In genomic region chr21:32900814-32901213, GRCh38 we compare ENCODE assay signal across 32 cellular contexts.
"Had no signal": no experiment of that assay in that cellular context is flagged by ENCODE, and none has a peak within 500 bp of the region (broad histone marks: within the 10 kb centered on the region; RNA-seq: fewer than 3 reads in every experiment).

No MANE protein-coding gene starts in this region.

- ATAC-seq: naive thymus-derived CD4-positive, alpha-beta T cell; psoas muscle; right cardiac atrium; right lobe of liver; stimulated activated memory B cell treated with anti-CD40 and anti-IgM and Interleukin-4, amounts not matched to agents 10 μg/mL and 1 μg/mL and 100 μg/mL, for 72 hours; stimulated activated naive CD8-positive, alpha-beta T cell treated with anti-CD3 and anti-CD28 coated beads, Interleukin-15, amount 100 ng/mL, for 72 hours; stimulated activated naive CD8-positive, alpha-beta T cell treated with anti-CD3 and anti-CD28 coated beads, Interleukin-15, Interleukin-2, amounts not matched to agents 100 U/mL and 50 U/mL, for 24 hours; upper lobe of right lung had no signal

- H3K36me3 Mint-ChIP-seq: neural progenitor cell; stimulated activated memory B cell treated with anti-CD40 and anti-IgM and Interleukin-4, amounts not matched to agents 10 μg/mL and 1 μg/mL and 100 μg/mL, for 72 hours; type B pancreatic cell had no signal

- H3K27me3 Mint-ChIP-seq: stimulated activated naive CD8-positive, alpha-beta T cell treated with anti-CD3 and anti-CD28 coated beads, Interleukin-15, amount 100 ng/mL, for 72 hours had no signal

- H3K4me3 Mint-ChIP-seq: naive thymus-derived CD4-positive, alpha-beta T cell; nephron; neural progenitor cell; stimulated activated memory B cell treated with anti-CD40 and anti-IgM and Interleukin-4, amounts not matched to agents 10 μg/mL and 1 μg/mL and 100 μg/mL, for 72 hours; stimulated activated naive CD8-positive, alpha-beta T cell treated with anti-CD3 and anti-CD28 coated beads, Interleukin-15, amount 100 ng/mL, for 72 hours; type B pancreatic cell had no signal

- H3K27ac ChIP-seq: neural progenitor cell, ovary, parathyroid adenoma, psoas muscle, right lobe of liver, sigmoid colon, skin epidermis, spleen, suprapubic skin, testis, tibial artery, transverse colon, upper lobe of right lung, uterus had no signal

- DNase-seq: naive thymus-derived CD4-positive, alpha-beta T cell; occipital lobe; ovary; posterior cingulate gyrus; psoas muscle; right cardiac atrium; right lobe of liver; sigmoid colon; spleen; stimulated activated CD4-positive, alpha-beta T cell treated with anti-CD3 and anti-CD28 coated beads, Interleukin-12 subunit alpha, Interleukin-12 subunit beta, amount 100 ng/mL, for 4 hours; stimulated activated CD4-positive, alpha-beta T cell treated with anti-CD3 and anti-CD28 coated beads, Interleukin-1b, Interleukin-23, amount 100 ng/mL, for 48 hours; stimulated activated CD4-positive, alpha-beta T cell treated with anti-CD3 and anti-CD28 coated beads, Interleukin-4, amount 100 ng/mL, for 1 hour; stimulated activated CD4-positive, alpha-beta T cell treated with anti-CD3 and anti-CD28 coated beads, Interleukin-4, amount 100 ng/mL, for 4 hours; stimulated activated CD8-positive, alpha-beta memory T cell treated with anti-CD3 and anti-CD28 coated beads, Interleukin-4, amount 100 ng/mL, for 48 hours; stimulated activated naive CD4-positive, alpha-beta T cell; stimulated activated naive CD8-positive, alpha-beta T cell treated with anti-CD3 and anti-CD28 coated beads, Interleukin-15, amount 100 ng/mL, for 72 hours; stimulated activated naive CD8-positive, alpha-beta T cell treated with anti-CD3 and anti-CD28 coated beads, Interleukin-15, Interleukin-2, amounts not matched to agents 100 U/mL and 50 U/mL, for 24 hours; substantia nigra; testis; tibial artery; transverse colon; upper lobe of right lung; uterus had no signal

- H3K79me2 ChIP-seq: parathyroid adenoma had no signal

- H3K27ac Mint-ChIP-seq: naive thymus-derived CD4-positive, alpha-beta T cell; nephron; neural progenitor cell; progenitor cell of endocrine pancreas; stimulated activated memory B cell treated with anti-CD40 and anti-IgM and Interleukin-4, amounts not matched to agents 10 μg/mL and 1 μg/mL and 100 μg/mL, for 72 hours; stimulated activated naive CD8-positive, alpha-beta T cell treated with anti-CD3 and anti-CD28 coated beads, Interleukin-15, amount 100 ng/mL, for 72 hours; type B pancreatic cell had no signal

- H3K9me3 Mint-ChIP-seq: neural progenitor cell; stimulated activated memory B cell treated with anti-CD40 and anti-IgM and Interleukin-4, amounts not matched to agents 10 μg/mL and 1 μg/mL and 100 μg/mL, for 72 hours; stimulated activated naive CD8-positive, alpha-beta T cell treated with anti-CD3 and anti-CD28 coated beads, Interleukin-15, amount 100 ng/mL, for 72 hours; type B pancreatic cell had no signal

- H2AFZ ChIP-seq: neural progenitor cell, parathyroid adenoma had no signal

- H3K4me1 Mint-ChIP-seq: nephron; neural progenitor cell; stimulated activated memory B cell treated with anti-CD40 and anti-IgM and Interleukin-4, amounts not matched to agents 10 μg/mL and 1 μg/mL and 100 μg/mL, for 72 hours; stimulated activated naive CD8-positive, alpha-beta T cell treated with anti-CD3 and anti-CD28 coated beads, Interleukin-15, amount 100 ng/mL, for 72 hours had no signal

- H3K36me3 ChIP-seq: neural progenitor cell, ovary, right lobe of liver, sigmoid colon, spleen, suprapubic skin, tibial artery, transverse colon, upper lobe of right lung, uterus had no signal

- H3K4me3 ChIP-seq: neural progenitor cell, ovary, psoas muscle, right lobe of liver, sigmoid colon, skin epidermis, smooth muscle cell, spleen, suprapubic skin, testis, tibial artery, transverse colon, upper lobe of right lung, uterus had no signal

- H3K27me3 ChIP-seq: neural progenitor cell, ovary, right lobe of liver, sigmoid colon, spleen, suprapubic skin, testis, tibial artery, transverse colon, upper lobe of right lung, uterus had no signal

- H3K9ac ChIP-seq: neural progenitor cell, parathyroid adenoma had no signal

- H3K4me2 ChIP-seq: neural progenitor cell, smooth muscle cell had no signal

- H3K4me1 ChIP-seq: neural progenitor cell, parathyroid adenoma, psoas muscle, right lobe of liver, sigmoid colon, spleen, suprapubic skin, testis, tibial artery, transverse colon, upper lobe of right lung, uterus had no signal

- H3K9me3 ChIP-seq: ovary, psoas muscle, right lobe of liver, sigmoid colon, spleen, suprapubic skin, testis, tibial artery, transverse colon, upper lobe of right lung, uterus had no signal
